8 cellular contexts compared by ENCODE assay signal in genomic region chr12:22529281-22530060, GRCh38. TPM values are rescaled to one million over a fixed set of nuclear protein-coding genes. Genes with fewer than 3 reads are reported as not detected.
DNase-seq lines count a peak whose midpoint lies in the region; ATAC-seq, FAIRE-seq and TF ChIP-seq lines count a peak whose summit lies in the region.

No MANE protein-coding gene starts in this region.

- no peaks in the 10 kb centered on the region for H3K27me3 Mint-ChIP-seq in neural crest cell (ENCODE audit: low read depth)

- H3K4me3 Mint-ChIP-seq in neural crest cell, result no peak overlapping the region

- H3K27ac Mint-ChIP-seq in neural crest cell (ENCODE audit: unreplicated experiment), result no peak overlapping the region

- H3K27me3 ChIP-seq in bronchial epithelial cell (ENCODE audit: control insufficient read depth, insufficient read depth, low read length), result no peaks in the 10 kb centered on the region

- TF ChIP-seq CTCF in AG04449 (IDR thresholded peaks at IDR 0.05; ENCODE audit: insufficient read depth, low read length, missing control alignments), result peak; percentile 19
- TF ChIP-seq CTCF in GM12864 (IDR thresholded peaks at IDR 0.05; ENCODE audit: low read depth, low read length, missing control alignments), result peak; percentile 2
- TF ChIP-seq CTCF in bronchial epithelial cell (IDR thresholded peaks at IDR 0.05; ENCODE audit: insufficient read depth, low read length, severe bottlenecking), result no peak
- TF ChIP-seq CTCF in neural crest cell (conservative IDR thresholded peaks at IDR 0.05), result peak; percentile 79

- CTCF ChIA-PET in AG04449 (lab: Yijun Ruan, JAX), result interaction anchor here (0.7 to 3.9 kb wide), 9 partner anchors 9 to 142 kb away, joined by 3 to 21 read pairs (median 5); partner anchors contain the start of gene C2CD5

- H3K36me3 Mint-ChIP-seq in neural crest cell (ENCODE audit: low read depth), result peaks cover 28% of the 10 kb centered on the region

- H3K4me1 Mint-ChIP-seq in neural crest cell, result no peaks in the 10 kb centered on the region

- POLR2A ChIA-PET in AG04449 (lab: Yijun Ruan, JAX), result interaction anchor here (0.7 kb wide), 1 partner anchor 96 kb away, joined by 3 read pairs; the partner anchor contains the start of gene ETNK1

- H3K4me3 ChIP-seq in AG04449 (ENCODE audit: low read depth, low read length), result no peak overlapping the region
- H3K4me3 ChIP-seq in GM12864 (ENCODE audit: low read depth, low read length), result no peak overlapping the region
- no peak overlapping the region for H3K4me3 ChIP-seq in bronchial epithelial cell (ENCODE audit: low read depth, low read length)

- H3K9me3 Mint-ChIP-seq in neural crest cell, result peaks cover 6% of the 10 kb centered on the region

- peaks cover 1% of the 10 kb centered on the region for H3K36me3 ChIP-seq in bronchial epithelial cell (ENCODE audit: control insufficient read depth, insufficient read depth, low read length)

- FAIRE-seq in bronchial epithelial cell (lab: Jason Lieb, UNC), result no peak

- ATAC-seq in HG02623 (IDR thresholded peaks at IDR 0.05; ENCODE audit: unreplicated experiment), result peak; percentile 89

- DNase-seq in AG04449 (ENCODE audit: low read depth, low spot score) (no peak), GM12864 (ENCODE audit: low read depth) (no peak), NCI-H1694 treated with DMSO at 0.1 percent for 48 hours (lab: John Stamatoyannopoulos, UW) (peak; percentile 44), bronchial epithelial cell (ENCODE audit: low read depth) (peak; percentile 71), neural crest cell (ENCODE audit: low read depth, low spot score) (no peak), activated gamma-delta T cell treated with Interleukin-2 at 50 U/mL for 16 hours (no peak), GM19240 (ENCODE audit: insufficient read length, low spot score) (no peak)

RNA-seq across cellular contexts. Expression of gene C2CD5, which starts 14.9 kb away (rescaled TPM):
- total RNA-seq in bronchial epithelial cell, result 6.6 and 9.7 TPM in 2 replicates
- total RNA-seq in neural crest cell, result 46.3 and 47.1 TPM in 2 replicates

Comparison
In these comparisons a context has a peak if more than half of its experiments do, and no peak if none do; other contexts are left out.
1. DNase-seq: peak in NCI-H1694 treated with DMSO at 0.1 percent for 48 hours (single experiment) and bronchial epithelial cell (single experiment); none in AG04449 (single experiment), GM12864 (single experiment), neural crest cell (single experiment), activated gamma-delta T cell treated with Interleukin-2 at 50 U/mL for 16 hours (single experiment) and GM19240 (single experiment).